Comparison of ENCODE assay signal across 1 cellular context in the genomic region with DNA sequence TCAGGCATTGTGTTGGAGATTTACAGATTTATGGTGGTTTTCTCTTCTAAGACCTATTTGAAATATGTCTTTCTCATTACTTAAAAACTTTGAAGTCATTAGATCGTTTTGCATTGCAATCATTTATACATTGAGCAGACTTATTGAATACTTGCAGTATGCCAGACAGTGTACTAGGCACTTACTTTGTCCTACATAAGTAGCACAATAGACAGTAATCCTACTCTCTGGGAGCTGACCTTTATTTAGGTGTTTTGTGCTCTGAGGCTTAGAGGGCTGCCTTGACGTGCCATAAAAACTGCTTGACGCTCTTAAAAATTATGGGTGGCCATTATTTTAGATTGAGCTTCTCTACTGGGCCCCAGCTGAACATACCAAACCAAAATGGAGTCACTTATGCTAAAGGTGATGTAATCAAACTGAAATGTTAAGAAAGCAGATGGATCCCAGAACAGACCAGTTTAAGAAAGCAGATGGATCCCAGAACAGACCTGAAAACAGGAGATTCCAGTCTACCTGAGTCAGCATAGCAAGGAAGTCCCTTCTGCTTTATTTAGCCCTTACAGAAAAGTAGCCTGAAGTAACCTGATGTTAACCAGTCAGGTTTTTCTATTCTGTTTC.
TF ChIP-seq lines count a peak whose summit lies in the region.

No MANE protein-coding gene starts in this region.

TF ChIP-seq in GM12878, 131 proteins besides CTCF, POLR2A, EP300 and RAD21:
- TF ChIP-seq PKNOX1 (IDR thresholded peaks at IDR 0.05) (no peak), ZNF687 (IDR thresholded peaks at IDR 0.05) (0 out of 2 replicates have a peak, but pooled peaks have one; percentile 16), HDGF (IDR thresholded peaks at IDR 0.05) (no peak), NFIC (IDR thresholded peaks at IDR 0.05; ENCODE audit: low read depth, low read length) (no peak), POU2F2 (IDR thresholded peaks at IDR 0.05; ENCODE audit: borderline replicate concordance, low read depth, low read length) (no peak)
- TF ChIP-seq, protein P1, sequence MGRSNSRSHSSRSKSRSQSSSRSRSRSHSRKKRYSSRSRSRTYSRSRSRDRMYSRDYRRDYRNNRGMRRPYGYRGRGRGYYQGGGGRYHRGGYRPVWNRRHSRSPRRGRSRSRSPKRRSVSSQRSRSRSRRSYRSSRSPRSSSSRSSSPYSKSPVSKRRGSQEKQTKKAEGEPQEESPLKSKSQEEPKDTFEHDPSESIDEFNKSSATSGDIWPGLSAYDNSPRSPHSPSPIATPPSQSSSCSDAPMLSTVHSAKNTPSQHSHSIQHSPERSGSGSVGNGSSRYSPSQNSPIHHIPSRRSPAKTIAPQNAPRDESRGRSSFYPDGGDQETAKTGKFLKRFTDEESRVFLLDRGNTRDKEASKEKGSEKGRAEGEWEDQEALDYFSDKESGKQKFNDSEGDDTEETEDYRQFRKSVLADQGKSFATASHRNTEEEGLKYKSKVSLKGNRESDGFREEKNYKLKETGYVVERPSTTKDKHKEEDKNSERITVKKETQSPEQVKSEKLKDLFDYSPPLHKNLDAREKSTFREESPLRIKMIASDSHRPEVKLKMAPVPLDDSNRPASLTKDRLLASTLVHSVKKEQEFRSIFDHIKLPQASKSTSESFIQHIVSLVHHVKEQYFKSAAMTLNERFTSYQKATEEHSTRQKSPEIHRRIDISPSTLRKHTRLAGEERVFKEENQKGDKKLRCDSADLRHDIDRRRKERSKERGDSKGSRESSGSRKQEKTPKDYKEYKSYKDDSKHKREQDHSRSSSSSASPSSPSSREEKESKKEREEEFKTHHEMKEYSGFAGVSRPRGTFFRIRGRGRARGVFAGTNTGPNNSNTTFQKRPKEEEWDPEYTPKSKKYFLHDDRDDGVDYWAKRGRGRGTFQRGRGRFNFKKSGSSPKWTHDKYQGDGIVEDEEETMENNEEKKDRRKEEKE (IDR thresholded peaks at IDR 0.05): no peak
TF ChIP-seq in GM12878: peak in this region for 1.
